17 cellular contexts compared by ENCODE assay signal in genomic region chr6:101845621-101846020, GRCh38.
DNase-seq lines count a peak whose midpoint lies in the region; ATAC-seq and TF ChIP-seq lines count a peak whose summit lies in the region.
"Had no signal": no experiment of that assay in that cellular context is flagged by ENCODE, and none has a peak within 500 bp of the region (broad histone marks: within the 10 kb centered on the region; RNA-seq: fewer than 3 reads in every experiment).

No MANE protein-coding gene starts in this region.

- H3K36me3 Mint-ChIP-seq in CD8-positive, alpha-beta T cell, result no peaks in the 10 kb centered on the region

- no peak for TF ChIP-seq CTCF in CD8-positive, alpha-beta T cell (IDR thresholded peaks at IDR 0.05)
- no peak for TF ChIP-seq CTCF in foreskin keratinocyte (conservative IDR thresholded peaks at IDR 0.05)

- H3K4me1 Mint-ChIP-seq in CD8-positive, alpha-beta T cell (ENCODE audit: low read depth), result no peaks in the 10 kb centered on the region

- H3K36me3 ChIP-seq in CD8-positive, alpha-beta T cell (ENCODE audit: insufficient read depth, low read length), result no peaks in the 10 kb centered on the region

- CTCF ChIA-PET in CD8-positive, alpha-beta T cell (lab: Charles Lee), result no interaction called here

- ATAC-seq in CD8-positive, alpha-beta T cell, result peak; percentile 49
- ATAC-seq in GM19467 (IDR thresholded peaks at IDR 0.05; ENCODE audit: unreplicated experiment) (peak; percentile 91), HG02885 (IDR thresholded peaks at IDR 0.05; ENCODE audit: poor library complexity, unreplicated experiment) (peak; percentile 92), HG03457 (IDR thresholded peaks at IDR 0.05; ENCODE audit: unreplicated experiment) (peak; percentile 85), foreskin keratinocyte (no peak)
- ATAC-seq: body of pancreas, SK-N-SH treated with all-trans-retinoic acid at 6 μM for 48 hours had no signal

- H3K4me1 ChIP-seq in CD8-positive, alpha-beta T cell (ENCODE audit: insufficient read depth, low read length), result no peaks in the 10 kb centered on the region
- H3K4me1 ChIP-seq in foreskin keratinocyte, result no peaks in the 10 kb centered on the region
- H3K4me1 ChIP-seq: body of pancreas had no signal

- DNase-seq in CD8-positive, alpha-beta T cell, result no peak
- no peak for DNase-seq in A172 (ENCODE audit: low spot score)
- DNase-seq in activated gamma-delta T cell treated with Interleukin-2 at 50 U/mL for 16 hours, result no peak
- no peak for DNase-seq in DMS79 treated with DMSO at 0.1 percent for 48 hours (lab: John Stamatoyannopoulos, UW)
- no peak for DNase-seq in foreskin keratinocyte
- DNase-seq: 8988T; activated CD8-positive, alpha-beta memory T cell treated with anti-CD3 and anti-CD28 coated beads for 24 hours; body of pancreas; CD4-positive, alpha-beta T cell; effector memory CD4-positive, alpha-beta T cell; H7; mesendoderm; MV-4-11 had no signal

- intact Hi-C loops in CD8-positive, alpha-beta T cell (cut with DNase I, micrococcal nuclease), result no loop called here

- H3K4me3 Mint-ChIP-seq in CD8-positive, alpha-beta T cell, result no peak overlapping the region
- H3K4me3 Mint-ChIP-seq: CD4-positive, alpha-beta T cell had no signal

- H3K27me3 ChIP-seq in CD8-positive, alpha-beta T cell (ENCODE audit: insufficient read depth, low read length), result no peaks in the 10 kb centered on the region
- H3K27me3 ChIP-seq in foreskin keratinocyte, result no peaks in the 10 kb centered on the region
- H3K27me3 ChIP-seq: body of pancreas had no signal

- no peaks in the 10 kb centered on the region for H3K27me3 Mint-ChIP-seq in CD8-positive, alpha-beta T cell (ENCODE audit: low read depth)
- H3K27me3 Mint-ChIP-seq: CD4-positive, alpha-beta T cell had no signal

- no peak overlapping the region for H3K4me3 ChIP-seq in CD8-positive, alpha-beta T cell (ENCODE audit: low read depth, low read length)
- H3K4me3 ChIP-seq: body of pancreas had no signal

- H3K9me3 ChIP-seq in CD8-positive, alpha-beta T cell (ENCODE audit: low read length), result no peaks in the 10 kb centered on the region
- H3K9me3 ChIP-seq: body of pancreas had no signal

- no peak overlapping the region for H3K27ac ChIP-seq in CD8-positive, alpha-beta T cell (ENCODE audit: low read depth, low read length)
- H3K27ac ChIP-seq in foreskin keratinocyte, result no peak overlapping the region
- H3K27ac ChIP-seq: body of pancreas had no signal

- no peak overlapping the region for H3K27ac Mint-ChIP-seq in CD8-positive, alpha-beta T cell
- H3K27ac Mint-ChIP-seq: CD4-positive, alpha-beta T cell had no signal

- H3K9me3 Mint-ChIP-seq in CD8-positive, alpha-beta T cell, result peaks cover 6% of the 10 kb centered on the region

- POLR2A ChIA-PET in CD8-positive, alpha-beta T cell (lab: Charles Lee), result no interaction called here
